Comparison of ENCODE assay signal across 13 cellular contexts in genomic region chr1:227888404-227889046, GRCh38. TPM values are rescaled to one million over a fixed set of nuclear protein-coding genes. Genes with fewer than 3 reads are reported as not detected.
DNase-seq lines count a peak whose midpoint lies in the region; ATAC-seq, FAIRE-seq and TF ChIP-seq lines count a peak whose summit lies in the region.
"Had no signal": no experiment of that assay in that cellular context is flagged by ENCODE, and none has a peak within 500 bp of the region (broad histone marks: within the 10 kb centered on the region; RNA-seq: fewer than 3 reads in every experiment).

No MANE protein-coding gene starts in this region.

- CTCF ChIA-PET in CD4-positive, alpha-beta memory T cell (lab: Charles Lee; ENCODE audit: partially characterized antibody) = interaction anchor here (1.6 kb wide), 1 partner anchor 126 kb away, joined by 6 read pairs; no protein-coding TSS in a partner anchor
- CTCF ChIA-PET in HEK293 (lab: Yijun Ruan, JAX) (no interaction called here), H1 (lab: Charles Lee; ENCODE audit: partially characterized antibody) (interaction anchor here (1.0 to 1.4 kb wide), 3 partner anchors 10 to 407 kb away, joined by 3 to 4 read pairs (median 3); no protein-coding TSS in a partner anchor), MCF 10A (lab: Yijun Ruan, JAX) (no interaction called here)

- no peaks in the 10 kb centered on the region for H3K36me3 Mint-ChIP-seq in CD4-positive, alpha-beta memory T cell
- H3K36me3 Mint-ChIP-seq in progenitor cell of endocrine pancreas (ENCODE audit: insufficient read depth) (no peaks in the 10 kb centered on the region), MCF 10A (ENCODE audit: insufficient read depth, unreplicated experiment) (no peaks in the 10 kb centered on the region)

- H2AK5ac ChIP-seq in H1 (ENCODE audit: low read depth, low read length) = no peak overlapping the region; the same call in 1 of the 2 replicates

- H4K5ac ChIP-seq in H1 (ENCODE audit: insufficient read length, low read depth, low read length) = peak overlapping the region; percentile 16

- no peak for TF ChIP-seq CTCF in HEK293 (tag by site-specific recombination; IDR thresholded peaks at IDR 0.05)
- TF ChIP-seq CTCF in H1 (IDR thresholded peaks at IDR 0.05; ENCODE audit: control extremely low read depth in 1 of 3, insufficient read depth in 1 of 3, low read depth in 1 of 3, low read length in 3 of 3) = no peak
- TF ChIP-seq CTCF in osteoblast (IDR thresholded peaks at IDR 0.05; ENCODE audit: extremely low read depth, low read depth, low read length) = no peak
- TF ChIP-seq CTCF in progenitor cell of endocrine pancreas (IDR thresholded peaks at IDR 0.05; ENCODE audit: unreplicated experiment) = no peak
- TF ChIP-seq CTCF in MCF 10A (IDR thresholded peaks at IDR 0.05; ENCODE audit: unreplicated experiment) = no peak

- H3K36me3 ChIP-seq in CD4-positive, alpha-beta memory T cell (ENCODE audit: insufficient read depth, low read length) = no peaks in the 10 kb centered on the region
- H3K36me3 ChIP-seq in HEK293 (ENCODE audit: control insufficient read depth in 2 of 2, insufficient read depth in 1 of 2, low read length in 2 of 2) (no peaks in the 10 kb centered on the region), H1 (ENCODE audit: control insufficient read depth in 2 of 4, insufficient read depth in 4 of 4, low read length in 3 of 4) (no peaks in the 10 kb centered on the region), osteoblast (ENCODE audit: insufficient read depth, low read length) (no peaks in the 10 kb centered on the region)
- H3K36me3 ChIP-seq: adrenal gland, MG63 had no signal

- peak overlapping the region; percentile 23 for H3K27ac ChIP-seq in CD4-positive, alpha-beta memory T cell (ENCODE audit: low read depth, low read length)
- no peak overlapping the region for H3K27ac ChIP-seq in HEK293 (ENCODE audit: extremely low read depth, low read depth, low read length)
- H3K27ac ChIP-seq in H1 (ENCODE audit: low read depth, low read length) = no peak overlapping the region
- no peak overlapping the region for H3K27ac ChIP-seq in osteoblast (ENCODE audit: low read depth, low read length)
- H3K27ac ChIP-seq: HL-60 had no signal

- no peak for TF ChIP-seq POLR2A in H1 (IDR thresholded peaks at IDR 0.05; ENCODE audit: control extremely low read depth in 1 of 2, low read depth in 2 of 2, low read length in 2 of 2)

- H3K4me3 Mint-ChIP-seq in CD4-positive, alpha-beta memory T cell = peak overlapping the region in 4 of 8 donors; percentile 11 to 59 (median 30)
- H3K4me3 Mint-ChIP-seq in progenitor cell of endocrine pancreas (ENCODE audit: low read depth) (no peak overlapping the region), MCF 10A (ENCODE audit: unreplicated experiment) (no peak overlapping the region)
- H3K4me3 Mint-ChIP-seq: T-helper 2 cell treated with Interferon-gamma antibody and Interleukin-4, amounts not matched to agents 5 μg/mL and 100 μg/mL, for 36 hours had no signal

- peak overlapping the region; percentile 75; the same call in 1 of the 2 replicates for H2BK12ac ChIP-seq in H1 (ENCODE audit: low read depth, low read length)

- peaks cover 52% of the 10 kb centered on the region for H3K4me1 ChIP-seq in CD4-positive, alpha-beta memory T cell (ENCODE audit: insufficient read depth, low read length)
- no peaks in the 10 kb centered on the region for H3K4me1 ChIP-seq in HEK293 (ENCODE audit: control insufficient read depth, insufficient read depth, low read length)
- peaks cover 0 to 29% (median 11%) of the 10 kb centered on the region in 4 experiments; a peak in 6 of 7 replicates for H3K4me1 ChIP-seq in H1 (replicated peaks in 1 of 4; ENCODE audit: control insufficient read depth in 3 of 4, insufficient read depth in 4 of 4, low read length in 3 of 4)
- no peaks in the 10 kb centered on the region for H3K4me1 ChIP-seq in osteoblast (ENCODE audit: insufficient read depth, low read length)

- DNase-seq in CD4-positive, alpha-beta memory T cell = no peak
- DNase-seq in H1 (ENCODE audit: low read depth in 1 of 2, low spot score in 2 of 2) = peak in 1 of 2 experiments; percentile 44
- peak; percentile 65 for DNase-seq in osteoblast (ENCODE audit: insufficient read length, low spot score, missing footprints)
- DNase-seq in progenitor cell of endocrine pancreas (ENCODE audit: low spot score, unreplicated experiment) = no peak
- no peak for DNase-seq in GM19239 (ENCODE audit: insufficient read length, low spot score)
- DNase-seq in MCF 10A (ENCODE audit: unreplicated experiment) = no peak
- DNase-seq: MG63 had no signal

- no peak overlapping the region; the same call in 1 of the 2 replicates for H2AFZ ChIP-seq in H1 (ENCODE audit: low read length)
- H2AFZ ChIP-seq in osteoblast (ENCODE audit: low read length) = no peak overlapping the region

- no peak overlapping the region for H3K56ac ChIP-seq in H1 (replicated peaks; ENCODE audit: insufficient read length, low read depth, low read length)

- peak overlapping the region; percentile 72; the same call in 1 of the 2 replicates for H2BK15ac ChIP-seq in H1 (ENCODE audit: low read length)

- POLR2A ChIA-PET in CD4-positive, alpha-beta memory T cell (lab: Charles Lee; ENCODE audit: partially characterized antibody) = interaction anchor here (0.5 to 5.6 kb wide), 6 partner anchors 8 to 950 kb away, joined by 3 to 49 read pairs (median 5); no protein-coding TSS in a partner anchor
- POLR2A ChIA-PET in HEK293 (lab: Yijun Ruan, JAX) (no interaction called here), H1 (lab: Charles Lee; ENCODE audit: partially characterized antibody) (interaction anchor here (0.9 to 1.6 kb wide), 3 partner anchors 8 to 128 kb away, joined by 3 to 5 read pairs (median 4); no protein-coding TSS in a partner anchor), MCF 10A (lab: Yijun Ruan, JAX) (no interaction called here)

- no TSS peak for BruUV-seq in MCF 10A (replicated peaks; lab: Mats Ljungman, UMichigan)

- H2BK5ac ChIP-seq in H1 (ENCODE audit: low read depth, low read length) = peak overlapping the region; percentile 60; the same call in 1 of the 2 replicates

- H4K20me1 ChIP-seq in H1 (replicated peaks in 1 of 2; ENCODE audit: control insufficient read depth in 1 of 2, insufficient read depth in 2 of 2, low read length in 2 of 2) (no peaks in the 10 kb centered on the region), osteoblast (ENCODE audit: insufficient read depth, low read length) (no peaks in the 10 kb centered on the region)

- H3K27me3 ChIP-seq in CD4-positive, alpha-beta memory T cell (ENCODE audit: insufficient read depth, low read length) = no peaks in the 10 kb centered on the region
- H3K27me3 ChIP-seq in H1 (replicated peaks in 1 of 4; ENCODE audit: control insufficient read depth in 3 of 4, extremely low read depth in 1 of 4, insufficient read depth in 3 of 4, low read length in 3 of 4) (no peaks in the 10 kb centered on the region; a peak in 2 of 7 replicates), osteoblast (ENCODE audit: insufficient read depth, low read length) (no peaks in the 10 kb centered on the region)
- H3K27me3 ChIP-seq: MG63 had no signal

- FAIRE-seq in H1 (lab: Jason Lieb, UNC) = no peak
- no peak for FAIRE-seq in GM19239 (lab: Jason Lieb, UNC)

- no peak overlapping the region for H3K9ac ChIP-seq in H1 (replicated peaks in 1 of 4; ENCODE audit: extremely low read depth in 1 of 4, low read depth in 3 of 4, low read length in 3 of 4)

- TF ChIP-seq EP300 in H1 (IDR thresholded peaks at IDR 0.05; ENCODE audit: borderline replicate concordance in 1 of 2, low read depth in 2 of 2, low read length in 2 of 2) = no peak

- H3K23me2 ChIP-seq in H1 (ENCODE audit: low read depth, low read length) = peaks cover 13% of the 10 kb centered on the region; the same call in 1 of the 2 replicates

- H3K4me2 ChIP-seq in H1 (ENCODE audit: insufficient read depth in 1 of 2, low read depth in 2 of 2, low read length in 2 of 2) (peak overlapping the region; percentile 75 to 88; a peak in 2 of 4 replicates), osteoblast (ENCODE audit: insufficient read depth, low read length) (no peak overlapping the region)

- H2BK20ac ChIP-seq in H1 (ENCODE audit: low read length) = peak overlapping the region; percentile 80; the same call in 1 of the 2 replicates

- no peaks in the 10 kb centered on the region for H3K27me3 Mint-ChIP-seq in CD4-positive, alpha-beta memory T cell
- no peaks in the 10 kb centered on the region for H3K27me3 Mint-ChIP-seq in progenitor cell of endocrine pancreas
- H3K27me3 Mint-ChIP-seq in MCF 10A (ENCODE audit: insufficient read depth, unreplicated experiment) = no peaks in the 10 kb centered on the region

- no peak for ATAC-seq in GM18873 (IDR thresholded peaks at IDR 0.05; ENCODE audit: low FRiP score, unreplicated experiment)

- peak overlapping the region; percentile 47 for H4K91ac ChIP-seq in H1 (replicated peaks; ENCODE audit: insufficient read length, low read length)

- no peak overlapping the region for H3K4me3 ChIP-seq in CD4-positive, alpha-beta memory T cell (ENCODE audit: low read length in 2 of 2)
- H3K4me3 ChIP-seq in HEK293 (ENCODE audit: low read depth, low read length) (no peak overlapping the region), H1 (ENCODE audit: extremely low read depth in 1 of 4, insufficient read depth in 2 of 4, low read depth in 3 of 4, low read length in 4 of 4) (peak overlapping the region in 1 of 4 experiments; percentile 72; a peak in 1 of 8 replicates), osteoblast (ENCODE audit: insufficient read depth, low read length) (no peak overlapping the region)
- H3K4me3 ChIP-seq: MG63 had no signal

- H3K4ac ChIP-seq in H1 (replicated peaks; ENCODE audit: insufficient read length, low read depth, low read length) = peak overlapping the region; percentile 66

- H3K79me1 ChIP-seq in H1 (ENCODE audit: low read depth, low read length) = no peaks in the 10 kb centered on the region

- 80% methylated on average over 8 of the region's 8 CpGs; no CpG with 5 or more reads in 1 of the 2 experiments for WGBS in H1 (ENCODE audit: extremely low coverage in 1 of 2, insufficient coverage in 1 of 2, insufficient read length in 1 of 2, insufficient replicate concordance in 2 of 2, low coverage in 1 of 2, low lambda C conversion rate in 2 of 2, missing lambda C conversion rate in 1 of 2), 2 experiments

- TF ChIP-seq RAD21 in H1 (IDR thresholded peaks at IDR 0.05 in 1 of 2, conservative IDR thresholded peaks at IDR 0.05 in 1 of 2; ENCODE audit: low read depth in 2 of 2, low read length in 2 of 2) = no peak

- H3K9me3 ChIP-seq in CD4-positive, alpha-beta memory T cell (ENCODE audit: control insufficient read depth in 1 of 2, low read length in 2 of 2) = no peaks in the 10 kb centered on the region
- H3K9me3 ChIP-seq in HEK293 (ENCODE audit: control insufficient read depth, insufficient read depth, low read depth, low read length) = no peaks in the 10 kb centered on the region
- H3K9me3 ChIP-seq in H1 (ENCODE audit: insufficient read depth in 2 of 2, low read depth in 1 of 2, low read length in 1 of 2) = no peaks in the 10 kb centered on the region
- no peaks in the 10 kb centered on the region for H3K9me3 ChIP-seq in osteoblast (ENCODE audit: low read depth, low read length)
- H3K9me3 ChIP-seq: adrenal gland, MG63 had no signal

- peak overlapping the region; percentile 21 for H2BK120ac ChIP-seq in H1 (replicated peaks; ENCODE audit: low read depth, low read length)

- peak overlapping the region; percentile 32 to 89 (median 48) for H3K27ac Mint-ChIP-seq in CD4-positive, alpha-beta memory T cell
- H3K27ac Mint-ChIP-seq in progenitor cell of endocrine pancreas = no peak overlapping the region
- H3K27ac Mint-ChIP-seq in MCF 10A (ENCODE audit: low read depth, unreplicated experiment) = no peak overlapping the region
- H3K27ac Mint-ChIP-seq: T-helper 2 cell treated with Interferon-gamma antibody and Interleukin-4, amounts not matched to agents 5 μg/mL and 100 μg/mL, for 36 hours had no signal

- peaks cover 0 to 2% (median 0%) of the 10 kb centered on the region in 8 donors for H3K9me3 Mint-ChIP-seq in CD4-positive, alpha-beta memory T cell
- H3K9me3 Mint-ChIP-seq in progenitor cell of endocrine pancreas (ENCODE audit: low read depth) (no peaks in the 10 kb centered on the region), MCF 10A (ENCODE audit: unreplicated experiment) (no peaks in the 10 kb centered on the region)
- H3K9me3 Mint-ChIP-seq: T-helper 2 cell treated with Interferon-gamma antibody and Interleukin-4, amounts not matched to agents 5 μg/mL and 100 μg/mL, for 36 hours had no signal

- no peak overlapping the region for H3K14ac ChIP-seq in H1 (ENCODE audit: insufficient read length)

- no peaks in the 10 kb centered on the region for H3K79me2 ChIP-seq in H1 (ENCODE audit: control insufficient read depth in 1 of 2, insufficient read depth in 2 of 2, low read length in 2 of 2)
- H3K79me2 ChIP-seq in osteoblast (ENCODE audit: insufficient read depth, low read length) = no peaks in the 10 kb centered on the region

- H3K23ac ChIP-seq in H1 (ENCODE audit: insufficient read length) = no peak overlapping the region

- H3K4me1 Mint-ChIP-seq in CD4-positive, alpha-beta memory T cell = peaks cover 14 to 51% (median 33%) of the 10 kb centered on the region in 4 donors
- H3K4me1 Mint-ChIP-seq in progenitor cell of endocrine pancreas (ENCODE audit: low read depth) = peaks cover 2% of the 10 kb centered on the region
- H3K4me1 Mint-ChIP-seq in MCF 10A (ENCODE audit: insufficient read depth, unreplicated experiment) = peaks cover 14% of the 10 kb centered on the region

- peak overlapping the region; percentile 60 for H3K18ac ChIP-seq in H1 (ENCODE audit: extremely low read depth, low read length)

- intact Hi-C loops in CD4-positive, alpha-beta memory T cell (cut with micrococcal nuclease) = loop anchor here (5.0 kb wide), 1 partner anchor 101 kb away; no protein-coding TSS in a partner anchor
- intact Hi-C loops in MCF 10A (cut with micrococcal nuclease) = loop anchor here (5.0 kb wide), 1 partner anchor 81 kb away; no protein-coding TSS in a partner anchor

- H4K8ac ChIP-seq in H1 (ENCODE audit: extremely low read depth, insufficient read depth, low read length) = no peak overlapping the region

RNA-seq across cellular contexts. Expression of gene WNT9A, which starts 59.2 kb away (rescaled TPM):
- under 1 TPM; 0.08 to 0.15 TPM for total RNA-seq in CD4-positive, alpha-beta memory T cell
- under 1 TPM in 1 of 2 donors, not detected in 1; 0.08 TPM for polyA plus RNA-seq in CD4-positive, alpha-beta memory T cell
- 0.78 and 1.1 TPM in 2 replicates for total RNA-seq in H1 (2021; fragmentation: NEBNext Ultra II Directional; extraction: Animal tissue kit (Norgen Biotek cat#: 25700))
- polyA plus RNA-seq in H1 (2011; rRNA removed) = 1.5 and 2.2 TPM in 2 replicates
- 2.0 TPM for polyA plus RNA-seq in H1 (2011; cell fraction: cytosol; rRNA removed)
- polyA plus RNA-seq in H1 (2011; cell fraction: nucleus; rRNA removed) = 3.0 TPM
- polyA plus RNA-seq in H1 (2012, experiment 1 of 2) = 1.4 to 2.0 TPM (median 1.9 TPM) in 4 replicates
- 0.67 TPM for polyA plus RNA-seq in H1 (2012, experiment 2 of 2)
- polyA plus RNA-seq in H1 (2013, experiment 1 of 2) = 0.41 TPM
- polyA plus RNA-seq in H1 (2013, experiment 2 of 2) = 0.50 TPM
- polyA minus RNA-seq in H1 (2011; rRNA and poly(A)+ RNA removed) = 1.9 and 2.1 TPM in 2 replicates
- polyA minus RNA-seq in H1 (2011; cell fraction: cytosol; rRNA and poly(A)+ RNA removed) = 0.95 TPM
- 1.2 TPM for polyA minus RNA-seq in H1 (2011; cell fraction: nucleus; rRNA and poly(A)+ RNA removed)
- total RNA-seq in osteoblast = 0.36 and 0.88 TPM in 2 replicates
- total RNA-seq in progenitor cell of endocrine pancreas = 1.2 TPM in 2 replicates
- 2.6 and 6.6 TPM in 2 replicates for total RNA-seq in MCF 10A (2022)
- total RNA-seq: activated CD8-positive, alpha-beta memory T cell treated with anti-CD3 and anti-CD28 coated beads for 36 hours had no signal

Comparison
In these comparisons a context has a peak if more than half of its experiments do, and no peak if none do; other contexts are left out.
1. H3K27ac Mint-ChIP-seq: peak in CD4-positive, alpha-beta memory T cell (7 of 7); none in progenitor cell of endocrine pancreas (single experiment) and MCF 10A (single experiment).
2. CTCF ChIA-PET loops: an anchor here in CD4-positive, alpha-beta memory T cell (1.6 kb wide) and H1 (1.0 to 1.4 kb wide); none called in HEK293 and MCF 10A.
3. POLR2A ChIA-PET loops: an anchor here in CD4-positive, alpha-beta memory T cell (0.5 to 5.6 kb wide) and H1 (0.9 to 1.6 kb wide); none called in HEK293 and MCF 10A.